In the genomic region with DNA sequence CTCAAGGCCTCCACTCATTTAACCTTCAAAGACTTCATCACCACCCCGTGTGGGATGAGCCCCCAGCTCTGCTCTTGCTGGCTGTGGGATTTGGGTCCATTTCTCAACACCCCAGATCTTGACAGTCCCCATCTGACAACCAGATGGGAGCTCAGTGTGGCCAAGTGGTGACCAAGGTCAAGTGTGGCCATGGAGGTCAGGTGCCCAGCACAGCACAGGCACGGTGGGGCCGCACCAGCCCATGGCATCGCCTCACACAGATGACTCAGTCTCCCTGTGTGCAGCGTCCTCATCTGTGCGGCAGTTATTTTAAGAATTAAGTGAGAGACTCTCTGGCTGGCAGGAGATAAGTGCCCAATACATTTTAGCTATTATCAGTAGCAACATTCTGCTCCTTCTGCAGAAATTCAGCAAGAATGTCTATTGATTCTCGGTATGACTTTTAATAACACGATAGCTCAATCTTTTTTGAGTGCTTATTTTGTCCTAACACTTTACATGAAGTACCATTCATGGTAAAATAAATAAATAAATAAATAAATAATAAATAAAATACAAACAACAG, we compare ENCODE assay signal across 28 cellular contexts.
A peak's percentile ranks its signal among the peaks of the same experiment; 100 is the strongest.
DNase-seq lines count a peak whose midpoint lies in the region; ATAC-seq, FAIRE-seq and TF ChIP-seq lines count a peak whose summit lies in the region.
"Had no signal": no experiment of that assay in that cellular context is flagged by ENCODE, and none has a peak within 500 bp of the region (broad histone marks: within the 10 kb centered on the region; RNA-seq: fewer than 3 reads in every experiment).

No MANE protein-coding gene starts in this region.

- TF ChIP-seq RAD21 in K562 (CRISPR knock-in tag; conservative IDR thresholded peaks at IDR 0.05 in 1 of 2, IDR thresholded peaks at IDR 0.05 in 1 of 2) = no peak

- H3K9me3 Mint-ChIP-seq in natural killer cell treated with Interleukin-12 subunit alpha and Interleukin-12 subunit beta and Interleukin-15 and Interleukin-18, amount 100 ng/mL, for 72 hours = peaks cover 3% of the 10 kb centered on the region
- H3K9me3 Mint-ChIP-seq in natural killer cell = peaks cover 0 to 2% of the 10 kb centered on the region in 2 donors

- no peaks in the 10 kb centered on the region for H3K79me2 ChIP-seq in K562 (ENCODE audit: control insufficient read depth, insufficient read depth, low read length)

- no peaks in the 10 kb centered on the region for H3K4me1 Mint-ChIP-seq in natural killer cell treated with Interleukin-12 subunit alpha and Interleukin-12 subunit beta and Interleukin-15 and Interleukin-18, amount 100 ng/mL, for 72 hours (ENCODE audit: low read depth in 2 of 2)
- no peaks in the 10 kb centered on the region for H3K4me1 Mint-ChIP-seq in natural killer cell
- H3K4me1 Mint-ChIP-seq: CD4-positive, alpha-beta memory T cell; IgD-negative memory B cell had no signal

- peaks cover 4 to 43% of the 10 kb centered on the region in 2 experiments; a peak in 4 of 5 replicates for H3K27me3 ChIP-seq in K562 (ENCODE audit: control insufficient read depth in 2 of 2, insufficient read depth in 2 of 2, low read length in 2 of 2)
- H3K27me3 ChIP-seq: BLaER1 treated with 17β-estradiol and CSF1 and Interleukin-3, amounts not matched to agents 10 nM and 100 nM; SJSA1 had no signal

- no peak overlapping the region for H3K9ac ChIP-seq in K562 (ENCODE audit: insufficient read depth in 1 of 2, low read depth in 2 of 2, low read length in 2 of 2)
- H3K9ac ChIP-seq: BLaER1 treated with 17β-estradiol and CSF1 and Interleukin-3, amounts not matched to agents 10 nM and 100 nM had no signal

- no TSS peak for BruUV-seq in K562 (replicated peaks; lab: Mats Ljungman, UMichigan)

- intact Hi-C loops in natural killer cell (cut with micrococcal nuclease) = no loop called here
- intact Hi-C loops in K562 (cut with micrococcal nuclease) = no loop called here

- 1% methylated on average over 7 of the region's 8 CpGs for WGBS in K562 (ENCODE audit: insufficient coverage, low coverage, missing lambda C conversion rate)

- no peak for TF ChIP-seq POLR2A in K562 (conservative IDR thresholded peaks at IDR 0.05)

- no peak overlapping the region for H3K27ac ChIP-seq in K562 (ENCODE audit: extremely low read depth, low read depth, low read length)
- H3K27ac ChIP-seq: BLaER1 treated with 17β-estradiol and CSF1 and Interleukin-3, amounts not matched to agents 10 nM and 100 nM; SJSA1 had no signal

- no peaks in the 10 kb centered on the region for H3K9me3 ChIP-seq in K562 (replicated peaks; ENCODE audit: control insufficient read depth, insufficient read depth, low read depth, low read length)
- H3K9me3 ChIP-seq: SJSA1 had no signal

- in situ Hi-C loops in K562 (cut with MboI) = no loop called here

- no peaks in the 10 kb centered on the region for H3K9me1 ChIP-seq in K562 (ENCODE audit: control insufficient read depth, insufficient read depth, low read length)

- H3K4me2 ChIP-seq in K562 (ENCODE audit: insufficient read depth, low read length) = no peak overlapping the region
- H3K4me2 ChIP-seq: BLaER1 treated with 17β-estradiol and CSF1 and Interleukin-3, amounts not matched to agents 10 nM and 100 nM had no signal

- CTCF ChIA-PET in K562 (lab: Yijun Ruan, JAX; ENCODE audit: low intra/inter-chr PET ratio) = no interaction called here

- H3K36me3 ChIP-seq in K562 (ENCODE audit: control insufficient read depth, insufficient read depth, low read length) = no peaks in the 10 kb centered on the region
- H3K36me3 ChIP-seq: BLaER1 treated with 17β-estradiol and CSF1 and Interleukin-3, amounts not matched to agents 10 nM and 100 nM; SJSA1 had no signal

- TF ChIP-seq CTCF in natural killer cell (IDR thresholded peaks at IDR 0.05) (no peak), K562 (IDR thresholded peaks at IDR 0.05 in 2 of 3, conservative IDR thresholded peaks at IDR 0.05 in 1 of 3; ENCODE audit: insufficient read depth in 2 of 3, low read depth in 1 of 3, low read length in 3 of 3) (no peak), foreskin fibroblast (IDR thresholded peaks at IDR 0.05; ENCODE audit: low read depth, low read length) (no peak)

- no peak overlapping the region for H3K27ac Mint-ChIP-seq in natural killer cell treated with Interleukin-12 subunit alpha and Interleukin-12 subunit beta and Interleukin-15 and Interleukin-18, amount 100 ng/mL, for 72 hours
- no peak overlapping the region for H3K27ac Mint-ChIP-seq in natural killer cell
- H3K27ac Mint-ChIP-seq: CD4-positive, alpha-beta memory T cell; H9; HFFc6; IgD-negative memory B cell had no signal

- H3K4me3 ChIP-seq in K562 (no peak overlapping the region), foreskin fibroblast (ENCODE audit: low read depth in 1 of 2, low read length in 2 of 2) (no peak overlapping the region)
- H3K4me3 ChIP-seq: BLaER1 treated with 17β-estradiol and CSF1 and Interleukin-3, amounts not matched to agents 10 nM and 100 nM; SJSA1 had no signal

- TF ChIP-seq EP300 in K562 (IDR thresholded peaks at IDR 0.05; ENCODE audit: low read length) = no peak

- peak; percentile 32 to 33 for ATAC-seq in natural killer cell treated with Interleukin-12 subunit alpha and Interleukin-12 subunit beta and Interleukin-15 and Interleukin-18, amount 100 ng/mL, for 72 hours
- ATAC-seq in natural killer cell (no peak), K562 (no peak)

- POLR2A ChIA-PET in K562 (lab: Yijun Ruan, JAX) = interaction anchor here (0.9 to 1.1 kb wide), 2 partner anchors 35 to 246 kb away, joined by 3 read pairs; no protein-coding TSS in a partner anchor

- H3K36me3 Mint-ChIP-seq in natural killer cell treated with Interleukin-12 subunit alpha and Interleukin-12 subunit beta and Interleukin-15 and Interleukin-18, amount 100 ng/mL, for 72 hours = no peaks in the 10 kb centered on the region
- H3K36me3 Mint-ChIP-seq in natural killer cell = no peaks in the 10 kb centered on the region
- H3K36me3 Mint-ChIP-seq: CD4-positive, alpha-beta memory T cell; IgD-negative memory B cell had no signal

- H3K27me3 Mint-ChIP-seq in natural killer cell treated with Interleukin-12 subunit alpha and Interleukin-12 subunit beta and Interleukin-15 and Interleukin-18, amount 100 ng/mL, for 72 hours = peaks cover 3 to 17% of the 10 kb centered on the region in 2 donors
- H3K27me3 Mint-ChIP-seq in natural killer cell (ENCODE audit: low read depth in 2 of 2) = no peaks in the 10 kb centered on the region

- DNase-seq in natural killer cell treated with Interleukin-12 subunit alpha and Interleukin-12 subunit beta and Interleukin-15 and Interleukin-18, amount 100 ng/mL, for 72 hours (ENCODE audit: low spot score) = no peak
- DNase-seq in natural killer cell (no peak), K562 (ENCODE audit: extremely low read depth in 1 of 4, low spot score in 3 of 4) (no peak), frontal cortex (ENCODE audit: low spot score in 2 of 2) (no peak), foreskin fibroblast (no peak), UCSD-AML1 (lab: John Stamatoyannopoulos, UW; ENCODE audit: unreplicated experiment) (no peak)
- DNase-seq in activated T-cell treated with anti-CD3 and anti-CD28 coated beads, Interleukin-2, amount 50 U/mL, for 1 hour = no peak
- DNase-seq: AML-193; CD4-positive, alpha-beta memory T cell; COR-L47; DMS53; HFFc6; NCI-H1048; NCI-H1417 treated with DMSO at 0.1 percent for 48 hours; NCI-H187; NCI-H2081 treated with DMSO at 0.1 percent for 48 hours; NCI-H2171; NCI-H226; NCI-H510A; NCI-H69; Right ventricle myocardium superior; RPMI8226 had no signal

- no peaks in the 10 kb centered on the region for H3K4me1 ChIP-seq in K562 (replicated peaks in 1 of 2; ENCODE audit: control insufficient read depth in 2 of 2, insufficient read depth in 2 of 2, low read length in 2 of 2)
- H3K4me1 ChIP-seq: SJSA1 had no signal

- H2AFZ ChIP-seq in K562 (ENCODE audit: low read depth, low read length) = no peak overlapping the region

- FAIRE-seq in K562 (lab: Jason Lieb, UNC) (no peak), frontal cortex (lab: Jason Lieb, UNC) (peak; percentile 39)
- FAIRE-seq: A204.1, GM18507 had no signal

- no peak overlapping the region for H3K4me3 Mint-ChIP-seq in natural killer cell treated with Interleukin-12 subunit alpha and Interleukin-12 subunit beta and Interleukin-15 and Interleukin-18, amount 100 ng/mL, for 72 hours
- no peak overlapping the region for H3K4me3 Mint-ChIP-seq in natural killer cell
- H3K4me3 Mint-ChIP-seq: CD4-positive, alpha-beta memory T cell; H9; HFFc6; IgD-negative memory B cell had no signal

- no peaks in the 10 kb centered on the region; the same call in 1 of the 2 replicates for H4K20me1 ChIP-seq in K562 (replicated peaks; ENCODE audit: control insufficient read depth, insufficient read depth, low read length)
- H4K20me1 ChIP-seq: BLaER1 treated with 17β-estradiol and CSF1 and Interleukin-3, amounts not matched to agents 10 nM and 100 nM had no signal

TF ChIP-seq in K562, 482 proteins besides CTCF, POLR2A, EP300 and RAD21:
- TF ChIP-seq CBFA2T3 (IDR thresholded peaks at IDR 0.05) (peak; percentile 26; the same call in 1 of the 2 replicates), NFIC (IDR thresholded peaks at IDR 0.05) (no peak)

Comparison
In these comparisons a context has a peak if more than half of its experiments do, and no peak if none do; other contexts are left out.
1. ATAC-seq: peak in natural killer cell treated with Interleukin-12 subunit alpha and Interleukin-12 subunit beta and Interleukin-15 and Interleukin-18, amount 100 ng/mL, for 72 hours (2 of 2); none in natural killer cell (0 of 3) and K562 (single experiment).